Comparison of ENCODE assay signal across 30 cellular contexts in the genomic region with DNA sequence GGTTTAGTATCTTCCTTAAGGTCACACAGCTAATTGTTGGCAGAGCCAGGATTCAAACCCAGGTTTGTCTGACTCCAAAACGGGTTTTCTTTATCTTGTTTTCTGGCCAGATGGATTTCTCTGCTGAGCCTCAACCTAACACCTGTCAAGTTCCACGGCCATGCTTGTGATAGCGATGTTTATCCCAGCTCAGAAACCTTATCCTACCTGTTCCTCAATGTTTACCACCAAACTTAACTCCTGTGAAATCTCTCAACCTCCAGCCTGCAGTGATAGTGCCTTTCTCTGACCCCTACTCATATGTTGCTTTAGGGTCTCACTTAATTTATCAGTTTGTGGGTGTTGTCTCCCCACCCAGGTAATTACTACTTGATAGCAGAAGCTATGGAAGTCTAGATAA.
"Had no signal": no experiment of that assay in that cellular context is flagged by ENCODE, and none has a peak within 500 bp of the region (broad histone marks: within the 10 kb centered on the region; RNA-seq: fewer than 3 reads in every experiment).

No MANE protein-coding gene starts in this region.

- H3K27me3 ChIP-seq: left lung, pancreas, stomach, testis, thyroid gland, transverse colon, upper lobe of left lung had no signal

- H3K4me3 ChIP-seq: left lung, lower lobe of right lung, pancreas, prostate gland, skin epidermis, stomach, testis, thyroid gland, transverse colon, upper lobe of left lung had no signal

- ATAC-seq: left colon; left lung; lower lobe of right lung; natural killer cell treated with Interleukin-12 subunit alpha and Interleukin-12 subunit beta and Interleukin-15 and Interleukin-18, amount 100 ng/mL, for 72 hours; right cardiac atrium; sciatic nerve; stimulated activated naive B cell treated with anti-CD40 and anti-IgM and Interleukin-4, amounts not matched to agents 10 μg/mL and 1 μg/mL and 100 μg/mL, for 72 hours; stimulated activated naive CD8-positive, alpha-beta T cell treated with anti-CD3 and anti-CD28 coated beads, Interleukin-15, Interleukin-2, amounts not matched to agents 100 U/mL and 50 U/mL, for 24 hours had no signal

- H3K4me1 ChIP-seq: left lung, lower lobe of right lung, pancreas, prostate gland, stomach, testis, thyroid gland, transverse colon, upper lobe of left lung had no signal

- H3K36me3 ChIP-seq: left lung, lower lobe of right lung, pancreas, prostate gland, stomach, thyroid gland, transverse colon, upper lobe of left lung had no signal

- FAIRE-seq: islet of Langerhans, kidney, pancreas had no signal

- H3K27ac ChIP-seq: left lung, lower lobe of right lung, pancreas, prostate gland, skin epidermis, stomach, testis, thyroid gland, transverse colon, upper lobe of left lung had no signal

- DNase-seq: hypothalamus; immature natural killer cell; kidney; left colon; left lung; lower lobe of right lung; mammary epithelial cell; mesenchymal stem cell; naive B cell; nucleus accumbens; pancreas; posterior cingulate gyrus; retina; right cardiac atrium; stimulated activated CD4-positive, alpha-beta T cell treated with anti-CD3 and anti-CD28 coated beads, Interleukin-12 subunit alpha, Interleukin-12 subunit beta, amount 100 ng/mL, for 4 hours; stimulated activated CD4-positive, alpha-beta T cell treated with anti-CD3 and anti-CD28 coated beads, Interleukin-15, amount 100 ng/mL, for 24 hours; stimulated activated CD4-positive, alpha-beta T cell treated with anti-CD3 and anti-CD28 coated beads, Interleukin-2, amount 100 ng/mL, for 24 hours; stimulated activated CD4-positive, alpha-beta T cell treated with anti-CD3 and anti-CD28 coated beads, Interleukin-4, amount 100 ng/mL, for 1 hour; stimulated activated naive B cell treated with anti-CD40 and anti-IgM and Interleukin-4, amounts not matched to agents 10 μg/mL and 1 μg/mL and 100 μg/mL, for 72 hours; stimulated activated naive CD8-positive, alpha-beta T cell treated with anti-CD3 and anti-CD28 coated beads, Interleukin-15, Interleukin-2, amounts not matched to agents 100 U/mL and 50 U/mL, for 24 hours; stomach; testis; thyroid gland; transverse colon; upper lobe of left lung had no signal
